ENCODE assay signal across 11 cellular contexts in genomic region chr10:688287-688620, GRCh38. TPM values are rescaled to one million over a fixed set of nuclear protein-coding genes. Genes with fewer than 3 reads are reported as not detected.
DNase-seq lines count a peak whose midpoint lies in the region; ATAC-seq and TF ChIP-seq lines count a peak whose summit lies in the region.
"Had no signal": no experiment of that assay in that cellular context is flagged by ENCODE, and none has a peak within 500 bp of the region (broad histone marks: within the 10 kb centered on the region; RNA-seq: fewer than 3 reads in every experiment).

No MANE protein-coding gene starts in this region.

- peak overlapping the region; percentile 80 for H3K4me2 ChIP-seq in PC-3 (ENCODE audit: low read length)
- H3K4me2 ChIP-seq in fibroblast of lung (ENCODE audit: extremely low read depth, insufficient read depth, low read length): peak overlapping the region; percentile 88

- no peak overlapping the region for H3K27ac ChIP-seq in PC-3 (ENCODE audit: low read length)
- H3K27ac ChIP-seq in fibroblast of lung (ENCODE audit: insufficient read depth, low read length): peak overlapping the region; percentile 48

- no peaks in the 10 kb centered on the region for H4K20me1 ChIP-seq in PC-3 (ENCODE audit: low read length)
- H4K20me1 ChIP-seq in fibroblast of lung (ENCODE audit: control insufficient read depth, extremely low read depth, insufficient read depth, low read length): peaks cover 1% of the 10 kb centered on the region

- ATAC-seq in PC-3 (no peak), GM21723 (IDR thresholded peaks at IDR 0.05; ENCODE audit: unreplicated experiment) (no peak)

- H3K27me3 Mint-ChIP-seq in nephron progenitor cell (ENCODE audit: low read depth, poor library complexity): peaks cover 14% of the 10 kb centered on the region

- peaks cover 46% of the 10 kb centered on the region for H3K4me1 Mint-ChIP-seq in nephron progenitor cell

- H3K79me2 ChIP-seq in PC-3 (ENCODE audit: low read length): peaks cover 36% of the 10 kb centered on the region
- H3K79me2 ChIP-seq in fibroblast of lung (ENCODE audit: control insufficient read depth, insufficient read depth, low read length): peaks cover 41% of the 10 kb centered on the region

- BruUV-seq in PC-3 (replicated peaks; lab: Mats Ljungman, UMichigan): TSS peak; percentile 31

- H3K27me3 ChIP-seq in PC-3 (ENCODE audit: low read length): no peaks in the 10 kb centered on the region
- no peaks in the 10 kb centered on the region for H3K27me3 ChIP-seq in fibroblast of lung (ENCODE audit: control insufficient read depth, insufficient read depth, low read length)

- H3K9me3 ChIP-seq in PC-3 (ENCODE audit: low read length) (no peaks in the 10 kb centered on the region), fibroblast of lung (ENCODE audit: control insufficient read depth, insufficient read depth, low read depth, low read length) (no peaks in the 10 kb centered on the region)

- H3K9me2 ChIP-seq in PC-3 (replicated peaks; ENCODE audit: low read length): no peaks in the 10 kb centered on the region

- peak; percentile 22 for DNase-seq in AG08395 (ENCODE audit: low spot score)
- no peak for DNase-seq in PC-3
- no peak for DNase-seq in fibroblast of lung (ENCODE audit: low read depth in 2 of 2)
- DNase-seq in nephron progenitor cell: no peak
- no peak for DNase-seq in NCI-H446 (lab: John Stamatoyannopoulos, UW)
- no peak for DNase-seq in activated naive CD4-positive, alpha-beta T cell (lab: John Stamatoyannopoulos, UW)
- DNase-seq in activated CD4-positive, alpha-beta T cell treated with anti-CD3 and anti-CD28 coated beads, Interleukin-2, amount 50 U/mL, for 1 hour: no peak
- DNase-seq: activated CD4-positive, CD25-positive, alpha-beta regulatory T cell; DND-41; NCI-H1092 treated with DMSO at 0.1 percent for 48 hours had no signal

- H3K9ac ChIP-seq in PC-3 (ENCODE audit: low read length): no peak overlapping the region
- H3K9ac ChIP-seq in fibroblast of lung (ENCODE audit: insufficient read depth, low read length): peak overlapping the region; percentile 80

- peak overlapping the region; percentile 89 for H3K4me3 Mint-ChIP-seq in nephron progenitor cell

- H3K27ac Mint-ChIP-seq in nephron progenitor cell: no peak overlapping the region

- H3F3A ChIP-seq in PC-3 (ENCODE audit: low read length, unreplicated experiment): no peaks in the 10 kb centered on the region

- H3K4me1 ChIP-seq in PC-3 (ENCODE audit: insufficient read depth, low read length) (peaks cover 11% of the 10 kb centered on the region), fibroblast of lung (ENCODE audit: control insufficient read depth, extremely low read depth, insufficient read depth, low read length) (peaks cover 12% of the 10 kb centered on the region)

- H3K36me3 ChIP-seq in PC-3 (ENCODE audit: low read depth, low read length): no peaks in the 10 kb centered on the region
- no peaks in the 10 kb centered on the region for H3K36me3 ChIP-seq in fibroblast of lung (ENCODE audit: control insufficient read depth, insufficient read depth, low read length)

- intact Hi-C loops in PC-3 (cut with micrococcal nuclease): no loop called here

- TF ChIP-seq CTCF in PC-3 (conservative IDR thresholded peaks at IDR 0.05; ENCODE audit: low read depth, low read length) (no peak), fibroblast of lung (conservative IDR thresholded peaks at IDR 0.05 in 1 of 2, IDR thresholded peaks at IDR 0.05 in 1 of 2; ENCODE audit: low read depth in 1 of 2, low read length in 2 of 2) (no peak), nephron progenitor cell (IDR thresholded peaks at IDR 0.05) (no peak)

- H2AFZ ChIP-seq in PC-3 (ENCODE audit: low read length) (no peak overlapping the region), fibroblast of lung (ENCODE audit: low read length) (no peak overlapping the region)

- H3K9me3 Mint-ChIP-seq in nephron progenitor cell: no peaks in the 10 kb centered on the region

- H3K36me3 Mint-ChIP-seq in nephron progenitor cell (ENCODE audit: low read depth): peaks cover 19% of the 10 kb centered on the region

- CTCF ChIA-PET in PC-3 (lab: Charles Lee): no interaction called here

- peak overlapping the region; percentile 79 for H3K4me3 ChIP-seq in PC-3 (ENCODE audit: low read length)
- H3K4me3 ChIP-seq in fibroblast of lung (replicated peaks in 1 of 4; ENCODE audit: control extremely low read depth in 1 of 4, insufficient read depth in 1 of 4, low read depth in 3 of 4, low read length in 4 of 4): peak overlapping the region; percentile 55 to 76 (median 65)

- POLR2A ChIA-PET in PC-3 (lab: Charles Lee; ENCODE audit: unreplicated experiment): no interaction called here

RNA-seq across cellular contexts. Expression of gene DIP2C, which starts 1.2 kb away (rescaled TPM):
- total RNA-seq in PC-3 (2014; rRNA removed) (3.1 and 3.7 TPM in 2 replicates), fibroblast of lung (12.6 and 18.3 TPM in 2 replicates)
- polyA plus RNA-seq in fibroblast of lung: 9.3 and 10.7 TPM in 2 replicates
- polyA plus RNA-seq in fibroblast of lung (2012): 11.0 and 15.3 TPM in 2 replicates
- polyA minus RNA-seq in fibroblast of lung (ENCODE audit: low replicate concordance): 69.5 and 70.2 TPM in 2 replicates
